In the genomic region with DNA sequence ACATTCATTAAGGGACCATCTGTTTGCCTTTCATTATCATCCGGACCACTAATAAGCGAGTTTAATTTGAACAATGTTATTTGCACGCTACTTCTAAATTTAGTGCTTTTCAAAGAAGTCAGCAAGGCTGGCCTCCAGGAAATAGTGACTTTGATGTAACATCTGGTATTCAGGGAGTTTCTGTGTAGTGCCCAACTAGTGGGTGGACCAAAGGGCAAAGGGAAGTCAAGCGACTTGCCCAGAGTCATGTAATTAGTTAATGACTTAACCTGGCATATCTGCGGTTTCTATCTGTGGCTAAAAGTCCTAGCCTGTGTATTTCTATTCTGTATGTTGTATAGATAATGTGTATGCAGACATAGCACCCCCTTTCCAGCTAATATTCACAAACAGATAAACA, we compare ENCODE assay signal across 1 cellular context.
TF ChIP-seq lines count a peak whose summit lies in the region.

No MANE protein-coding gene starts in this region.

TF ChIP-seq in WTC11, 78 proteins besides CTCF, POLR2A, EP300 and RAD21 (continued from another document):
- no peak for TF ChIP-seq ZNF396 (CRISPR knock-in tag; IDR thresholded peaks at IDR 0.05; ENCODE audit: borderline replicate concordance)
- TF ChIP-seq JAZF1 (CRISPR knock-in tag; IDR thresholded peaks at IDR 0.05): no peak
- no peak for TF ChIP-seq FOXP1 (CRISPR knock-in tag; IDR thresholded peaks at IDR 0.05; ENCODE audit: borderline replicate concordance)
